Comparison of ENCODE assay signal across 12 cellular contexts in the genomic region with DNA sequence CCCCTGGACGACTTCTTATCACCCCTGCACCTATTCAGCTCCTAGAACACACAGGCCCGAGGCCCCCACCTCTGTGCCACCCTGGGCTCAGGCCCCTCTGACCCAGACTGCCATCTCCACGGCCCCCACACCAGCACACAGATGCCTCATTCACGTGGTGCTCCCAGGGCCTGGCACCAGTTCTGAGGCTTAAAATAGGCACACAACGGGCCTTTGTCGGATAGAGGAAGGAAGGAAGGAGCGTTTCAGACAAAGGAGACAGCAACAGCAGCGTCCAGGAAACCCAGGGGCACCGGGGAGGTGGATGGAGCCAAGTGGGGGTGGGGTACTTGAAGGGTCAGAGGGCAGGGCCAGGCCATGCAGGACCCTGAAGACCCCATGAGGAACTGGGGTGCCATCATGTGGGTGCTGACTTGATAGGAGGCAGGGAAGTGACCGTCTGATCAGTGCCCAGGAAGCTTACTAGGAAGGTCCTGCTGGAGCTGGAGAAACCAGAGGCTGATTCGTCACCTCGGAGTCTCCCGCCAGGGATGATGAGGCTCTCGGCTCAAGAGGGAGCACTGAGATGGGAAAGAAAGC. TPM values are rescaled to one million over a fixed set of nuclear protein-coding genes. Genes with fewer than 3 reads are reported as not detected.
DNase-seq lines count a peak whose midpoint lies in the region; ATAC-seq and TF ChIP-seq lines count a peak whose summit lies in the region.
"Had no signal": no experiment of that assay in that cellular context is flagged by ENCODE, and none has a peak within 500 bp of the region (broad histone marks: within the 10 kb centered on the region; RNA-seq: fewer than 3 reads in every experiment).

No MANE protein-coding gene starts in this region.

- TF ChIP-seq CTCF in adrenal gland (IDR thresholded peaks at IDR 0.05) (no peak), heart right ventricle (IDR thresholded peaks at IDR 0.05) (no peak)

- ATAC-seq in heart right ventricle (peak; percentile 79 to 94 (median 86)), HG02970 (IDR thresholded peaks at IDR 0.05; ENCODE audit: low FRiP score, unreplicated experiment) (no peak)
- ATAC-seq: activated CD8-positive, alpha-beta T cell treated with anti-CD3 and anti-CD28 coated beads, Interleukin-2, amount 10 ng/mL, durations not matched to agents 7 days and 5 days; CD8-positive, alpha-beta T cell had no signal

- H3K36me3 ChIP-seq in adrenal gland (replicated peaks in 1 of 2) (no peaks in the 10 kb centered on the region), heart right ventricle (peaks cover 0 to 4% (median 0%) of the 10 kb centered on the region in 9 donors)

- WGBS in adrenal gland, 4 donors = 48 to 56% (median 52%) methylated on average over 14 of the region's 14 CpGs
- WGBS in heart right ventricle, 2 donors = 11 to 15% methylated on average over 14 of the region's 14 CpGs

- H3K4me3 ChIP-seq in adrenal gland (no peak overlapping the region), heart right ventricle (peak overlapping the region in 2 of 10 donors; percentile 5 to 19)

- H3K27ac ChIP-seq in adrenal gland (peak overlapping the region in 2 of 5 donors; percentile 50 to 56), heart right ventricle (peak overlapping the region; percentile 38 to 87 (median 82))

- DNase-seq in G401 (ENCODE audit: low spot score) (peak; percentile 57), adrenal gland (peak in 5 of 7 donors; percentile 21 to 67 (median 30)), heart right ventricle (peak; percentile 53 to 66), pons (ENCODE audit: low spot score) (peak; percentile 99), AG08395 (ENCODE audit: low spot score) (no peak), mesenteric fat pad (ENCODE audit: low spot score) (no peak), NCI-H1048 (lab: John Stamatoyannopoulos, UW) (no peak)
- DNase-seq: activated CD8-positive, alpha-beta T cell treated with anti-CD3 and anti-CD28 coated beads, Interleukin-2, amount 10 ng/mL, durations not matched to agents 7 days and 5 days; CD8-positive, alpha-beta T cell; NCI-H187; SIG-M5 had no signal

- no peaks in the 10 kb centered on the region for H3K27me3 ChIP-seq in adrenal gland
- no peaks in the 10 kb centered on the region for H3K27me3 ChIP-seq in heart right ventricle

- H3K9me3 ChIP-seq in adrenal gland (replicated peaks in 1 of 3) = no peaks in the 10 kb centered on the region
- no peaks in the 10 kb centered on the region for H3K9me3 ChIP-seq in heart right ventricle

- in situ Hi-C loops in G401 (cut with HindIII; ENCODE audit: low sequenced_read_pairs) = loop anchor here (5.0 kb wide), 1 partner anchor 33 kb away; no protein-coding TSS in a partner anchor

- no peak for TF ChIP-seq POLR2A in adrenal gland (IDR thresholded peaks at IDR 0.05)

- H3K4me1 ChIP-seq in adrenal gland (replicated peaks in 1 of 2) = peaks cover 15 to 23% of the 10 kb centered on the region in 2 donors
- H3K4me1 ChIP-seq in heart right ventricle = peaks cover 0 to 34% (median 18%) of the 10 kb centered on the region in 9 donors

- intact Hi-C loops in adrenal gland (cut with DNase I) = no loop called here
- intact Hi-C loops in heart right ventricle (cut with DNase I) = no loop called here

RNA-seq across cellular contexts. Expression of a gene that starts 7.1 kb away (rescaled TPM):
- total RNA-seq in G401 (2014; rRNA removed; shearing (Covaris generic)) = 7.3 and 9.2 TPM in 2 replicates
- total RNA-seq in adrenal gland (10 to 100 TPM in 5 of 8 donors, 1 to 10 TPM in 3; 7.4 to 16.5 (median 10.4) TPM), heart right ventricle (10 to 100 TPM; 27.9 to 56.9 (median 39.7) TPM), mesenteric fat pad (1.7 TPM)
- polyA plus RNA-seq in adrenal gland (1 to 10 TPM; 2.9 to 7.8 (median 5.1) TPM), heart right ventricle (10 to 100 TPM in 1 of 2 donors, 1 to 10 TPM in 1; 8.4 to 14.9 TPM)

RNA-seq across cellular contexts. Expression of a gene that starts 25.8 kb away (rescaled TPM):
- 13.5 and 13.7 TPM in 2 replicates for total RNA-seq in G401 (2014; rRNA removed; shearing (Covaris generic))
- total RNA-seq in adrenal gland (1 to 10 TPM in 6 of 8 donors, under 1 TPM in 2; 0.09 to 4.8 (median 2.2) TPM), heart right ventricle (100 to 1,000 TPM; 104 to 381 (median 184) TPM), mesenteric fat pad (1.1 TPM)
- polyA plus RNA-seq in adrenal gland (1 to 10 TPM; 1.4 to 2.3 (median 1.7) TPM), heart right ventricle (100 to 1,000 TPM in 1 of 2 donors, 10 to 100 TPM in 1; 63.7 to 107 TPM)
- total RNA-seq: activated CD8-positive, alpha-beta T cell treated with anti-CD3 and anti-CD28 coated beads, Interleukin-2, amount 10 ng/mL, durations not matched to agents 7 days and 5 days had no signal

RNA-seq across cellular contexts. Expression of a gene that starts 44.4 kb away (rescaled TPM):
- total RNA-seq in G401 (2014; rRNA removed; shearing (Covaris generic)) = 61.7 and 90.3 TPM in 2 replicates
- 10 to 100 TPM; 35.0 to 75.8 (median 40.8) TPM for total RNA-seq in adrenal gland
- 10 to 100 TPM; 39.4 to 72.2 (median 44.2) TPM for polyA plus RNA-seq in adrenal gland
- 10 to 100 TPM; 16.5 to 27.7 (median 21.6) TPM for total RNA-seq in heart right ventricle
- polyA plus RNA-seq in heart right ventricle = 10 to 100 TPM; 26.1 to 66.8 TPM
- 21.5 TPM for total RNA-seq in mesenteric fat pad

Comparison
In these comparisons a context has a peak if more than half of its experiments do, and no peak if none do; other contexts are left out.
1. DNase-seq: peak in G401 (single experiment), adrenal gland (5 of 7), heart right ventricle (2 of 2) and pons (single experiment); none in AG08395 (single experiment), mesenteric fat pad (single experiment) and NCI-H1048 (single experiment).